Comparison of ENCODE assay signal across 15 cellular contexts in genomic region chr1:18041685-18042355, GRCh38.
DNase-seq lines count a peak whose midpoint lies in the region; ATAC-seq and TF ChIP-seq lines count a peak whose summit lies in the region.
"Had no signal": no experiment of that assay in that cellular context is flagged by ENCODE, and none has a peak within 500 bp of the region (broad histone marks: within the 10 kb centered on the region; RNA-seq: fewer than 3 reads in every experiment).

No MANE protein-coding gene starts in this region.

- H3K27ac ChIP-seq in cardiac muscle cell (no peak overlapping the region), heart left ventricle (no peak overlapping the region), HCT116 (ENCODE audit: low read depth, low read length) (no peak overlapping the region), endodermal cell (ENCODE audit: low read depth, low read length) (no peak overlapping the region), left lung (no peak overlapping the region)
- H3K27ac ChIP-seq: uterus had no signal

- H3K4me3 Mint-ChIP-seq in endodermal cell = no peak overlapping the region

- H3K4me3 ChIP-seq in cardiac muscle cell = no peak overlapping the region
- H3K4me3 ChIP-seq in heart left ventricle = no peak overlapping the region
- no peak overlapping the region for H3K4me3 ChIP-seq in HCT116 (replicated peaks in 1 of 2; ENCODE audit: low read depth in 1 of 2, low read length in 2 of 2)
- H3K4me3 ChIP-seq in endodermal cell (ENCODE audit: low read length) = no peak overlapping the region
- H3K4me3 ChIP-seq in retinal pigment epithelial cell (ENCODE audit: low read length) = no peak overlapping the region
- no peak overlapping the region for H3K4me3 ChIP-seq in left lung
- H3K4me3 ChIP-seq: uterus had no signal

- no peaks in the 10 kb centered on the region for H3K79me2 ChIP-seq in HCT116 (ENCODE audit: insufficient read depth, low read length)

- TF ChIP-seq POLR2A in heart left ventricle (IDR thresholded peaks at IDR 0.05) = no peak
- no peak for TF ChIP-seq POLR2A in HCT116 (IDR thresholded peaks at IDR 0.05; ENCODE audit: borderline replicate concordance, extremely low read depth, insufficient read depth, insufficient read length)
- TF ChIP-seq POLR2A in GM18505 (IDR thresholded peaks at IDR 0.05; ENCODE audit: borderline replicate concordance, extremely low read depth, insufficient read depth, insufficient read length) = no peak

- RAD21 ChIA-PET in HCT116 (lab: Charles Lee; ENCODE audit: low non-redundant PET in 1 of 2, low total read pairs in 2 of 2, uncharacterized antibody in 2 of 2, unreplicated experiment in 2 of 2) = no interaction called here

- no peaks in the 10 kb centered on the region for H3K4me1 Mint-ChIP-seq in endodermal cell

- H3K4me1 ChIP-seq in cardiac muscle cell (ENCODE audit: low read depth) (no peaks in the 10 kb centered on the region), heart left ventricle (no peaks in the 10 kb centered on the region), HCT116 (ENCODE audit: control insufficient read depth in 1 of 2, insufficient read depth in 2 of 2, low read length in 2 of 2) (no peaks in the 10 kb centered on the region), endodermal cell (ENCODE audit: control insufficient read depth, insufficient read depth, low read length) (no peaks in the 10 kb centered on the region), left lung (no peaks in the 10 kb centered on the region)
- H3K4me1 ChIP-seq: uterus had no signal

- WGBS in heart left ventricle, 4 donors = 27 to 35% (median 31%) methylated on average over 9 to 11 of the region's 11 CpGs
- WGBS in endodermal cell (ENCODE audit: insufficient coverage in 1 of 2, insufficient read length in 1 of 2), 2 experiments = 75 to 85% methylated on average over 3 to 11 of the region's 11 CpGs

- peaks cover 14% of the 10 kb centered on the region for H3K27me3 Mint-ChIP-seq in endodermal cell (ENCODE audit: insufficient read depth)

- intact Hi-C loops in heart left ventricle (cut with DNase I) (loop anchor here in 1 of 10 donors (5.0 kb wide), 1 partner anchor 120 kb away; no protein-coding TSS in a partner anchor), HCT116 (cut with micrococcal nuclease) (no loop called here), left lung (cut with DNase I) (no loop called here)

- H3K36me3 ChIP-seq in cardiac muscle cell = no peaks in the 10 kb centered on the region
- H3K36me3 ChIP-seq in heart left ventricle = no peaks in the 10 kb centered on the region
- no peaks in the 10 kb centered on the region for H3K36me3 ChIP-seq in HCT116 (ENCODE audit: control insufficient read depth in 1 of 2, insufficient read depth in 2 of 2, low read length in 2 of 2)
- H3K36me3 ChIP-seq in endodermal cell (ENCODE audit: control insufficient read depth, insufficient read depth, low read length) = no peaks in the 10 kb centered on the region
- no peaks in the 10 kb centered on the region for H3K36me3 ChIP-seq in left lung
- H3K36me3 ChIP-seq: uterus had no signal

- TF ChIP-seq CTCF in cardiac muscle cell (IDR thresholded peaks at IDR 0.05; ENCODE audit: low read depth, low read length) = peak; percentile 5
- peak in 5 of 12 donors; percentile 9 to 33 (median 15) for TF ChIP-seq CTCF in heart left ventricle (IDR thresholded peaks at IDR 0.05)
- TF ChIP-seq CTCF in HCT116 (IDR thresholded peaks at IDR 0.05 in 2 of 3, conservative IDR thresholded peaks at IDR 0.05 in 1 of 3; ENCODE audit: borderline replicate concordance in 1 of 3, insufficient read depth in 1 of 3, low read depth in 2 of 3, low read length in 2 of 3) = peak; percentile 15 to 54 (median 38); a peak in 5 of 6 replicates
- TF ChIP-seq CTCF in endodermal cell (conservative IDR thresholded peaks at IDR 0.05) = peak; percentile 72
- peak; percentile 10 for TF ChIP-seq CTCF in retinal pigment epithelial cell (conservative IDR thresholded peaks at IDR 0.05; ENCODE audit: low read depth, low read length)
- TF ChIP-seq CTCF in left lung (IDR thresholded peaks at IDR 0.05) = no peak

- H3K9me3 Mint-ChIP-seq in endodermal cell = no peaks in the 10 kb centered on the region

- H3K9me2 ChIP-seq in HCT116 (ENCODE audit: insufficient read depth) = no peaks in the 10 kb centered on the region

- TF ChIP-seq RAD21 in HCT116 (IDR thresholded peaks at IDR 0.05; ENCODE audit: low read depth) = 0 out of 2 replicates have a peak, but pooled peaks have one; percentile 10

- peak; percentile 2 to 15 for DNase-seq in cardiac muscle cell (ENCODE audit: low read depth in 1 of 2, low spot score in 1 of 2)
- no peak for DNase-seq in heart left ventricle
- DNase-seq in HCT116 (ENCODE audit: low read depth, low spot score) = no peak
- DNase-seq in endodermal cell = peak; percentile 77
- DNase-seq in retinal pigment epithelial cell (ENCODE audit: low read depth) = no peak
- no peak for DNase-seq in KBM-7
- no peak for DNase-seq in left lung
- DNase-seq: activated CD4-positive, alpha-beta T cell treated with anti-CD3 and anti-CD28 coated beads, Interleukin-2, amount 50 U/mL, for 1 hour; activated gamma-delta T cell; dermis blood vessel endothelial cell; foreskin melanocyte; NCI-H1417 treated with DMSO at 0.1 percent for 48 hours; stimulated activated CD4-positive, alpha-beta T cell treated with anti-CD3 and anti-CD28 coated beads, Interleukin-12 subunit alpha, Interleukin-12 subunit beta, amount 100 ng/mL, for 4 hours; uterus had no signal

- no peak for ATAC-seq in heart left ventricle
- ATAC-seq in HCT116 = peak; percentile 67
- ATAC-seq in GM18505 (IDR thresholded peaks at IDR 0.05; ENCODE audit: unreplicated experiment) = no peak
- ATAC-seq in left lung = no peak

- in situ Hi-C loops in KBM-7 (cut with MboI; ENCODE audit: low pct_unique_long_range_greater_than_20kb, low sequenced_read_pairs) = no loop called here

- POLR2A ChIA-PET in HCT116 (lab: Charles Lee) = no interaction called here

- H4K20me1 ChIP-seq in HCT116 (ENCODE audit: insufficient read depth) = no peaks in the 10 kb centered on the region

- CTCF ChIA-PET in HCT116 (lab: Charles Lee) = interaction anchor here (1.5 kb wide), 1 partner anchor 119 kb away, joined by 5 read pairs; no protein-coding TSS in a partner anchor

- H3K9me3 ChIP-seq in cardiac muscle cell (ENCODE audit: low read depth) = no peaks in the 10 kb centered on the region
- H3K9me3 ChIP-seq in heart left ventricle = no peaks in the 10 kb centered on the region
- no peaks in the 10 kb centered on the region for H3K9me3 ChIP-seq in HCT116 (ENCODE audit: control insufficient read depth in 1 of 2, insufficient read depth in 1 of 2, low read depth in 1 of 2, low read length in 2 of 2)
- H3K9me3 ChIP-seq in endodermal cell (ENCODE audit: control insufficient read depth, low read length) = no peaks in the 10 kb centered on the region
- H3K9me3 ChIP-seq in left lung = no peaks in the 10 kb centered on the region
- H3K9me3 ChIP-seq: uterus had no signal

- H3K27ac Mint-ChIP-seq in endodermal cell = no peak overlapping the region

- BruUV-seq in HCT116 (replicated peaks; lab: Mats Ljungman, UMichigan) = no TSS peak

- H3K27me3 ChIP-seq in cardiac muscle cell (peaks cover 2% of the 10 kb centered on the region), heart left ventricle (peaks cover 0 to 40% (median 10%) of the 10 kb centered on the region in 9 donors), HCT116 (ENCODE audit: insufficient read depth, low read length) (peaks cover 59% of the 10 kb centered on the region; the same call in 1 of the 2 replicates), endodermal cell (ENCODE audit: control insufficient read depth, insufficient read depth, low read length, poor library complexity, severe bottlenecking) (peaks cover 10% of the 10 kb centered on the region), left lung (peaks cover 0 to 34% of the 10 kb centered on the region in 2 donors)
- H3K27me3 ChIP-seq: uterus had no signal

- no peak overlapping the region for H3K4me2 ChIP-seq in HCT116 (ENCODE audit: low read length)

- H2AFZ ChIP-seq in HCT116 (ENCODE audit: low read depth, low read length, poor library complexity, severe bottlenecking) = no peak overlapping the region

- H3K9ac ChIP-seq in HCT116 (ENCODE audit: low read length) (no peak overlapping the region), endodermal cell (ENCODE audit: extremely low read depth, low read length, poor library complexity, severe bottlenecking) (no peak overlapping the region)

- no peaks in the 10 kb centered on the region for H3K36me3 Mint-ChIP-seq in endodermal cell (ENCODE audit: low read depth)

TF ChIP-seq in HCT116, 20 proteins besides CTCF, POLR2A, EP300 and RAD21:
- TF ChIP-seq SIN3A (IDR thresholded peaks at IDR 0.05; ENCODE audit: low read depth) (no peak), SRF (IDR thresholded peaks at IDR 0.05; ENCODE audit: low read depth) (no peak), CEBPB (IDR thresholded peaks at IDR 0.05; ENCODE audit: low read depth) (no peak), TCF7L2 (IDR thresholded peaks at IDR 0.05; ENCODE audit: borderline replicate concordance, extremely low read depth, insufficient read depth, insufficient read length) (no peak), EGR1 (IDR thresholded peaks at IDR 0.05; ENCODE audit: low read depth) (no peak), ELF1 (IDR thresholded peaks at IDR 0.05; ENCODE audit: borderline replicate concordance, low read depth) (no peak), POLR2AphosphoS5 (IDR thresholded peaks at IDR 0.05; ENCODE audit: low read depth, low read length) (no peak), CBX3 (IDR thresholded peaks at IDR 0.05; ENCODE audit: low read depth) (no peak), ZNF274 (IDR thresholded peaks at IDR 0.05; ENCODE audit: low read depth, low read length) (no peak), FOSL1 (IDR thresholded peaks at IDR 0.05; ENCODE audit: low read depth) (no peak)
- TF ChIP-seq, protein P1, sequence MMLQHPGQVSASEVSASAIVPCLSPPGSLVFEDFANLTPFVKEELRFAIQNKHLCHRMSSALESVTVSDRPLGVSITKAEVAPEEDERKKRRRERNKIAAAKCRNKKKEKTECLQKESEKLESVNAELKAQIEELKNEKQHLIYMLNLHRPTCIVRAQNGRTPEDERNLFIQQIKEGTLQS (IDR thresholded peaks at IDR 0.05) = no peak

Comparison
In these comparisons a context has a peak if more than half of its experiments do, and no peak if none do; other contexts are left out.
1. DNase-seq: peak in cardiac muscle cell (2 of 2) and endodermal cell (single experiment); none in heart left ventricle (0 of 5), HCT116 (single experiment), retinal pigment epithelial cell (single experiment), KBM-7 (single experiment) and left lung (0 of 2).
2. CTCF ChIP-seq: peak in cardiac muscle cell (single experiment), HCT116 (3 of 3), endodermal cell (single experiment) and retinal pigment epithelial cell (single experiment); none in left lung (0 of 2).